ENCODE assay signal across 18 cellular contexts in the genomic region with DNA sequence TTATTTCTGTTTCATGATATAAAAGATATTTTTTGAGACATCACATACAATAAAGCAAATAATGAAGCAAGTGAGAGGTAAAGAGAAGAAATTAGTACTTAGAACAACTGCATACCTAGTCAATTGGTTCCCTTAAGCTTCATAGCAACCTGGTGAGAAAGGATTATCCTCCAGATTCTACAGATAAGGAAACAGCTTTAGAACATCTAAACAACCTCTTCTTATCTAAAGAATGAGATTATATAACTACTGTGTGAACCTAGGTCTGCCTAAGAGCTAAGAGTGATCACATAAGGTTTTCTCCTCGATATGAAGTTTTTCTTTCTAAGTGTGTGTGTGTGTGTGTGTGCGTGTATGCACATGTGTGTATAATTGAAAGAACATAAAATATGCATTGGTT.
DNase-seq lines count a peak whose midpoint lies in the region; ATAC-seq, FAIRE-seq and TF ChIP-seq lines count a peak whose summit lies in the region.
"Had no signal": no experiment of that assay in that cellular context is flagged by ENCODE, and none has a peak within 500 bp of the region (broad histone marks: within the 10 kb centered on the region; RNA-seq: fewer than 3 reads in every experiment).

No MANE protein-coding gene starts in this region.

- H3K4me3 ChIP-seq in mammary epithelial cell (replicated peaks in 1 of 3; ENCODE audit: insufficient read depth in 1 of 3, low read depth in 2 of 3, low read length in 3 of 3): no peak overlapping the region
- H3K4me3 ChIP-seq: HAP-1 had no signal

- dilution Hi-C loops in mammary epithelial cell (cut with HindIII; ENCODE audit: low sequenced_read_pairs): no loop called here

- H3K4me1 ChIP-seq in mammary epithelial cell (ENCODE audit: insufficient read depth, low read length): no peaks in the 10 kb centered on the region
- H3K4me1 ChIP-seq: HAP-1 had no signal

- CTCF ChIA-PET in mammary epithelial cell (lab: Charles Lee; ENCODE audit: low non-redundant PET): no interaction called here

- no peak overlapping the region for H3K9ac ChIP-seq in mammary epithelial cell (ENCODE audit: insufficient read depth, low read length)

- FAIRE-seq in islet of Langerhans (lab: Jason Lieb, UNC): peak; percentile 51
- FAIRE-seq: A204.1, G401.6, GM12891, H1, HepG2, HTR-8/SVneo had no signal

- H2AFZ ChIP-seq in mammary epithelial cell (ENCODE audit: low read depth, low read length): no peak overlapping the region

- no peaks in the 10 kb centered on the region for H3K27me3 ChIP-seq in mammary epithelial cell (ENCODE audit: insufficient read depth, low read length)

- in situ Hi-C loops in mammary epithelial cell (cut with MboI; ENCODE audit: low sequenced_read_pairs in 2 of 2): no loop called here

- no peak overlapping the region for H3K4me2 ChIP-seq in mammary epithelial cell (ENCODE audit: insufficient read depth, low read depth, low read length)

- H3K27ac ChIP-seq in mammary epithelial cell (ENCODE audit: insufficient read depth, low read depth, low read length): no peak overlapping the region
- H3K27ac ChIP-seq: C4-2B had no signal

- no peak for TF ChIP-seq CTCF in mammary epithelial cell (conservative IDR thresholded peaks at IDR 0.05 in 1 of 2, IDR thresholded peaks at IDR 0.05 in 1 of 2; ENCODE audit: extremely low read depth in 1 of 2, insufficient read depth in 1 of 2, low read depth in 1 of 2, low read length in 2 of 2)

- 64% methylated on average over 2 of the region's 2 CpGs for WGBS in mammary epithelial cell (ENCODE audit: low coverage, missing lambda C conversion rate)

- no peaks in the 10 kb centered on the region for H3K79me2 ChIP-seq in mammary epithelial cell (ENCODE audit: insufficient read depth, low read length)

- intact Hi-C loops in mammary epithelial cell (cut with micrococcal nuclease): no loop called here

- DNase-seq in NCI-H82 (lab: John Stamatoyannopoulos, UW) (peak; percentile 27), NCI-H82 treated with DMSO at 0.1 percent for 48 hours (lab: John Stamatoyannopoulos, UW; ENCODE audit: unreplicated experiment) (no peak), NCI-H146 (lab: John Stamatoyannopoulos, UW) (peak; percentile 25), mammary epithelial cell (no peak), CD1c-positive myeloid dendritic cell (ENCODE audit: extremely low spot score) (no peak)
- DNase-seq: CD8-positive, alpha-beta T cell; EL; HFFc6 had no signal

- no peaks in the 10 kb centered on the region for H4K20me1 ChIP-seq in mammary epithelial cell (ENCODE audit: insufficient read depth, low read length)

- ATAC-seq in GM19467 (IDR thresholded peaks at IDR 0.05; ENCODE audit: unreplicated experiment): no peak
- ATAC-seq: CD8-positive, alpha-beta T cell; HepG2 had no signal

- no TSS peak for BruUV-seq in mammary epithelial cell (replicated peaks; lab: Mats Ljungman, UMichigan)

- no peaks in the 10 kb centered on the region for H3K9me3 ChIP-seq in mammary epithelial cell (replicated peaks; ENCODE audit: insufficient read depth, low read length)
- H3K9me3 ChIP-seq: HAP-1 had no signal

- no peaks in the 10 kb centered on the region for H3K36me3 ChIP-seq in mammary epithelial cell (ENCODE audit: insufficient read depth, low read length)
- H3K36me3 ChIP-seq: HAP-1 had no signal

Comparison
In these comparisons a context has a peak if more than half of its experiments do, and no peak if none do; other contexts are left out.
1. DNase-seq: peak in NCI-H82 (single experiment) and NCI-H146 (single experiment); none in NCI-H82 treated with DMSO at 0.1 percent for 48 hours (single experiment), mammary epithelial cell (single experiment) and CD1c-positive myeloid dendritic cell (single experiment).